30 cellular contexts compared by ENCODE assay signal in the genomic region with DNA sequence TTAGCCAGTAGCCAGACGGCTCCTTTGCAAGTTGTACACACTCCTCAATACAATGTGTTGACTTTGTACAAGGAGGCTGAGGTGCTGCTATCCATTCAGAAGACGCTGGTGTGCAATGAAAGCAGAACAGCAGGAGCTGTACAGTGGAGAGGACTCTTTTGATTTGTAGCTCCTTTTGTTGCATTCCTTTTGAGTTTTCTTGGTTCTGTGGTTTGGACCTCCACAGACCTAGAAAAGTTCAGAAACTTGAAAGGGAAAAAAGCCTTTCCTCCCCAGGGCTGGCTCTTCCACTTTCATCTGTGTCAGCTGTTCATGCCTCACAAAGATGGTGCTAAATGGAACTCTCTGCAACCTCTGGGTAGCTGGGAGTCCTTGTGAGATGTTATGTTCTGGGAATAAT.
"Had no signal": no experiment of that assay in that cellular context is flagged by ENCODE, and none has a peak within 500 bp of the region (broad histone marks: within the 10 kb centered on the region; RNA-seq: fewer than 3 reads in every experiment).

No MANE protein-coding gene starts in this region.

- H3K4me3 Mint-ChIP-seq: activated CD4-positive, alpha-beta T cell treated with anti-CD3 and anti-CD28 coated beads, Interleukin-2, amount 10 ng/mL, durations not matched to agents 24 days and 14 days; activated CD8-positive, alpha-beta T cell treated with anti-CD3 and anti-CD28 coated beads for 36 hours; activated naive CD4-positive, alpha-beta T cell treated with anti-CD3 and anti-CD28 coated beads, Interleukin-2, amount 50 U/mL, for 24 hours; activated naive CD8-positive, alpha-beta T cell treated with anti-CD3 and anti-CD28 coated beads, Interleukin-2, amount 10 ng/mL, durations not matched to agents 7 days and 5 days; activated T-cell treated with anti-CD3 and anti-CD28 coated beads, Interleukin-2, amount 50 U/mL, for 24 hours; central memory CD8-positive, alpha-beta T cell; T-helper 1 cell treated with Interleukin-12 subunit alpha and Interleukin-12 subunit beta and Interleukin-4 antibody, amounts not matched to agents 30 μg/mL and 1 μg/mL, for 36 hours; T-helper 2 cell treated with Interferon-gamma antibody and Interleukin-4, amounts not matched to agents 5 μg/mL and 100 μg/mL, for 36 hours had no signal

- H3K4me3 ChIP-seq: cardiac muscle cell, Peyer's patch, SJSA1 had no signal

- H3K4me1 ChIP-seq: Peyer's patch, SJSA1 had no signal

- DNase-seq: activated CD4-positive, alpha-beta T cell treated with anti-CD3 and anti-CD28 coated beads, Interleukin-2, amount 10 ng/mL, durations not matched to agents 24 days and 14 days; activated CD4-positive, alpha-beta T cell treated with anti-CD3 and anti-CD28 coated beads, Interleukin-2, amount 50 U/mL, for 4 hours; activated CD8-positive, alpha-beta T cell treated with anti-CD3 and anti-CD28 coated beads for 36 hours; activated gamma-delta T cell; activated naive CD4-positive, alpha-beta T cell treated with Interleukin-2 at 50 U/mL for 16 hours; activated naive CD8-positive, alpha-beta T cell treated with anti-CD3 and anti-CD28 coated beads, Interleukin-2, amount 10 ng/mL, durations not matched to agents 7 days and 5 days; activated T-cell treated with anti-CD3 and anti-CD28 coated beads, Interleukin-2, amount 50 U/mL, for 24 hours; amygdala; Karpas-422; KBM-7; NCI-H1105; NCI-H1417 treated with DMSO at 0.1 percent for 48 hours; NCI-H187 treated with DMSO at 0.1 percent for 48 hours; NCI-H2081; NCI-H226; NCI-H524 treated with DMSO at 0.1 percent for 48 hours; NCI-H82; NK-92 treated with Interleukin-12 subunit alpha and Interleukin-12 subunit beta, amount 100 ng/mL, for 24 hours; PC-3; Peyer's patch; RPMI8226; SHP77 treated with DMSO at 0.1 percent for 48 hours; SK-N-SH had no signal

- H3K27ac ChIP-seq: cardiac muscle cell, Peyer's patch, SJSA1 had no signal

- H3K4me1 Mint-ChIP-seq: activated CD4-positive, alpha-beta T cell treated with anti-CD3 and anti-CD28 coated beads, Interleukin-2, amount 10 ng/mL, durations not matched to agents 24 days and 14 days; activated naive CD4-positive, alpha-beta T cell treated with anti-CD3 and anti-CD28 coated beads, Interleukin-2, amount 50 U/mL, for 24 hours; activated naive CD8-positive, alpha-beta T cell treated with anti-CD3 and anti-CD28 coated beads, Interleukin-2, amount 10 ng/mL, durations not matched to agents 7 days and 5 days; central memory CD8-positive, alpha-beta T cell had no signal

- H3K9me3 ChIP-seq: Peyer's patch, SJSA1, SK-N-SH had no signal

- H3K27me3 ChIP-seq: cardiac muscle cell, Peyer's patch, SJSA1 had no signal

- H3K36me3 Mint-ChIP-seq: activated naive CD4-positive, alpha-beta T cell treated with anti-CD3 and anti-CD28 coated beads, Interleukin-2, amount 50 U/mL, for 24 hours; activated naive CD8-positive, alpha-beta T cell treated with anti-CD3 and anti-CD28 coated beads, Interleukin-2, amount 10 ng/mL, durations not matched to agents 7 days and 5 days had no signal

- H3K9me3 Mint-ChIP-seq: activated CD4-positive, alpha-beta T cell treated with anti-CD3 and anti-CD28 coated beads, Interleukin-2, amount 10 ng/mL, durations not matched to agents 24 days and 14 days; activated CD8-positive, alpha-beta T cell treated with anti-CD3 and anti-CD28 coated beads for 36 hours; activated naive CD4-positive, alpha-beta T cell treated with anti-CD3 and anti-CD28 coated beads, Interleukin-2, amount 50 U/mL, for 24 hours; activated naive CD8-positive, alpha-beta T cell treated with anti-CD3 and anti-CD28 coated beads, Interleukin-2, amount 10 ng/mL, durations not matched to agents 7 days and 5 days; activated T-cell treated with anti-CD3 and anti-CD28 coated beads, Interleukin-2, amount 50 U/mL, for 24 hours; activated T-helper 2 cell treated with anti-CD3 and anti-CD28 coated beads, Interferon-gamma antibody, Interleukin-2, Interleukin-4, amounts not matched to agents 10 μg/mL and 5 μg/mL and 100 μg/mL, durations not matched to agents 14 hours and 24 hours and 36 hours; central memory CD8-positive, alpha-beta T cell; T-helper 1 cell treated with Interleukin-12 subunit alpha and Interleukin-12 subunit beta and Interleukin-4 antibody, amounts not matched to agents 30 μg/mL and 1 μg/mL, for 36 hours; T-helper 2 cell treated with Interferon-gamma antibody and Interleukin-4, amounts not matched to agents 5 μg/mL and 100 μg/mL, for 36 hours had no signal

- H3K36me3 ChIP-seq: cardiac muscle cell, Peyer's patch, SJSA1 had no signal

- H3K27me3 Mint-ChIP-seq: activated CD4-positive, alpha-beta T cell treated with anti-CD3 and anti-CD28 coated beads, Interleukin-2, amount 10 ng/mL, durations not matched to agents 24 days and 14 days; activated CD8-positive, alpha-beta T cell treated with anti-CD3 and anti-CD28 coated beads for 36 hours; activated naive CD8-positive, alpha-beta T cell treated with anti-CD3 and anti-CD28 coated beads, Interleukin-2, amount 10 ng/mL, durations not matched to agents 7 days and 5 days; activated T-cell treated with anti-CD3 and anti-CD28 coated beads, Interleukin-2, amount 50 U/mL, for 24 hours; central memory CD8-positive, alpha-beta T cell had no signal

- H3K9ac ChIP-seq: SK-N-SH had no signal

- H3K4me2 ChIP-seq: SK-N-SH had no signal

- H3K27ac Mint-ChIP-seq: activated CD4-positive, alpha-beta T cell treated with anti-CD3 and anti-CD28 coated beads, Interleukin-2, amount 10 ng/mL, durations not matched to agents 24 days and 14 days; activated CD8-positive, alpha-beta T cell treated with anti-CD3 and anti-CD28 coated beads for 36 hours; activated naive CD4-positive, alpha-beta T cell treated with anti-CD3 and anti-CD28 coated beads, Interleukin-2, amount 50 U/mL, for 24 hours; activated naive CD8-positive, alpha-beta T cell treated with anti-CD3 and anti-CD28 coated beads, Interleukin-2, amount 10 ng/mL, durations not matched to agents 7 days and 5 days; activated T-cell treated with anti-CD3 and anti-CD28 coated beads, Interleukin-2, amount 50 U/mL, for 24 hours; activated T-helper 2 cell treated with anti-CD3 and anti-CD28 coated beads, Interferon-gamma antibody, Interleukin-2, Interleukin-4, amounts not matched to agents 10 μg/mL and 5 μg/mL and 100 μg/mL, durations not matched to agents 14 hours and 24 hours and 36 hours; T-helper 1 cell treated with Interleukin-12 subunit alpha and Interleukin-12 subunit beta and Interleukin-4 antibody, amounts not matched to agents 30 μg/mL and 1 μg/mL, for 36 hours; T-helper 2 cell treated with Interferon-gamma antibody and Interleukin-4, amounts not matched to agents 5 μg/mL and 100 μg/mL, for 36 hours had no signal
